ENCODE assay signal across 10 cellular contexts in the genomic region with DNA sequence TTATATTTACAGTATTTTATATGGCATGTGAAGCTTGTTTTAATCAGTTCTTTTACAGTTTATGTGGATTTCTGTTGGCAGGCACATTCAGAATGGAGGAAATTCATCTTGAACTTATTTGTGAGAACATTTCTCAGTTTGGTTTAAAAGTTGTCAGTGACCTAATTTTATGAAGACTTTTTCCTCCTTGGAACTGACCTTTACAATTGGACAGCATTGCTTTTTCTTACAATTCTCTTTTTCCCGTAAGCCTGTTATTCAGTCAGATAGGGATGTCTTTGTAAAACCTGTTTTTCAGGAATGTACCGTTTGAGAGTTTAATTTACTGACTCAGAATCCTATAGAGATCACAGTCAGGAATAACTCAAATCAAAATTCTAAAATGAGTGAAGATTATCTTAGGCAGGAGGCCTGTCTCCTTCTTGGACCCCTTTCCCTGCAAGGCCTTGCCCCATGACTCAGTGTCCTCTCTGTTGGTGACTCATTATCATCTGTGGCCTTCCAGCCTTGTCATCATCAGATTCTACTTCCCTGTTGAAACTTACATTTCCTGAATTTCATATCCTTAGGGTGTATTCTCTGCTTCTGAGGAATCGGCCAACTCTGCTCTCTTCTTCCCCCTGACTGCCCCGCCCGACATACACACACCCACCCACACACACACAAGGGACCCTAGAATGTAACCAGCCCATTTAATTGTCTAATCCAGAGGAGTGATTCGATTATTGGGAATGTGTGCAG.
A peak's percentile ranks its signal among the peaks of the same experiment; 100 is the strongest.
DNase-seq lines count a peak whose midpoint lies in the region; ATAC-seq, FAIRE-seq and TF ChIP-seq lines count a peak whose summit lies in the region.
"Had no signal": no experiment of that assay in that cellular context is flagged by ENCODE, and none has a peak within 500 bp of the region (broad histone marks: within the 10 kb centered on the region; RNA-seq: fewer than 3 reads in every experiment).

No MANE protein-coding gene starts in this region.

- H3K36me3 Mint-ChIP-seq in naive thymus-derived CD4-positive, alpha-beta T cell: peaks cover 0 to 11% (median 1%) of the 10 kb centered on the region in 5 donors
- H3K36me3 Mint-ChIP-seq: brain had no signal

- no peak overlapping the region for H3K4me3 ChIP-seq in AG04449 (ENCODE audit: low read depth, low read length)
- H3K4me3 ChIP-seq in naive thymus-derived CD4-positive, alpha-beta T cell (ENCODE audit: low read length): no peak overlapping the region

- no peaks in the 10 kb centered on the region for H3K27me3 Mint-ChIP-seq in naive thymus-derived CD4-positive, alpha-beta T cell
- H3K27me3 Mint-ChIP-seq: brain had no signal

- FAIRE-seq in frontal cortex (lab: Jason Lieb, UNC): no peak

- DNase-seq in AG04449 (ENCODE audit: low read depth, low spot score) (peak; percentile 45), MV-4-11 (lab: John Stamatoyannopoulos, UW) (peak; percentile 92), epidermal melanocyte (ENCODE audit: insufficient read length, low spot score) (peak; percentile 53), DMS79 (lab: John Stamatoyannopoulos, UW) (no peak), frontal cortex (ENCODE audit: low spot score in 2 of 2) (no peak)
- no peak for DNase-seq in naive thymus-derived CD4-positive, alpha-beta T cell
- DNase-seq in activated CD8-positive, alpha-beta memory T cell treated with anti-CD3 and anti-CD28 coated beads, Interleukin-2, amount 50 U/mL, for 4 hours: no peak
- DNase-seq: DND-41 had no signal

- CTCF ChIA-PET in AG04449 (lab: Yijun Ruan, JAX): interaction anchor here (0.9 to 2.2 kb wide), 4 partner anchors 14 to 124 kb away, joined by 3 to 10 read pairs (median 4); no protein-coding TSS in a partner anchor
- CTCF ChIA-PET in naive thymus-derived CD4-positive, alpha-beta T cell (lab: Charles Lee): no interaction called here

- no peak overlapping the region for H3K27ac ChIP-seq in naive thymus-derived CD4-positive, alpha-beta T cell (ENCODE audit: low read depth, low read length)

- no peaks in the 10 kb centered on the region for H3K27me3 ChIP-seq in naive thymus-derived CD4-positive, alpha-beta T cell (ENCODE audit: control insufficient read depth in 2 of 2, insufficient read depth in 2 of 2, low read length in 2 of 2)

- H3K36me3 ChIP-seq in naive thymus-derived CD4-positive, alpha-beta T cell (ENCODE audit: control insufficient read depth in 2 of 3, insufficient read depth in 3 of 3, low read length in 3 of 3): no peaks in the 10 kb centered on the region

- no peaks in the 10 kb centered on the region for H3K9me3 ChIP-seq in naive thymus-derived CD4-positive, alpha-beta T cell (ENCODE audit: control insufficient read depth in 2 of 3, low read length in 3 of 3)

- no peaks in the 10 kb centered on the region for H3K4me1 ChIP-seq in naive thymus-derived CD4-positive, alpha-beta T cell (ENCODE audit: control insufficient read depth in 2 of 2, insufficient read depth in 2 of 2, low read length in 2 of 2)

- H3K4me1 Mint-ChIP-seq in naive thymus-derived CD4-positive, alpha-beta T cell: peaks cover 0 to 4% (median 0%) of the 10 kb centered on the region in 7 donors

- H3K9me3 Mint-ChIP-seq in naive thymus-derived CD4-positive, alpha-beta T cell: no peaks in the 10 kb centered on the region
- H3K9me3 Mint-ChIP-seq: brain had no signal

- peak; percentile 82 for ATAC-seq in naive thymus-derived CD4-positive, alpha-beta T cell
- ATAC-seq in HG03565 (IDR thresholded peaks at IDR 0.05; ENCODE audit: unreplicated experiment): no peak

- TF ChIP-seq CTCF in AG04449 (IDR thresholded peaks at IDR 0.05; ENCODE audit: insufficient read depth, low read length, missing control alignments): no peak

- no peak overlapping the region for H3K27ac Mint-ChIP-seq in naive thymus-derived CD4-positive, alpha-beta T cell

- intact Hi-C loops in naive thymus-derived CD4-positive, alpha-beta T cell (cut with micrococcal nuclease): no loop called here

- POLR2A ChIA-PET in AG04449 (lab: Yijun Ruan, JAX): interaction anchor here (1.0 kb wide), 1 partner anchor 100 kb away, joined by 4 read pairs; a partner anchor contains a TSS
- POLR2A ChIA-PET in naive thymus-derived CD4-positive, alpha-beta T cell (lab: Charles Lee): no interaction called here

- no peak overlapping the region for H3K4me3 Mint-ChIP-seq in naive thymus-derived CD4-positive, alpha-beta T cell

Comparison
In these comparisons a context has a peak if more than half of its experiments do, and no peak if none do; other contexts are left out.
1. DNase-seq: peak in AG04449 (single experiment), MV-4-11 (single experiment) and epidermal melanocyte (single experiment); none in naive thymus-derived CD4-positive, alpha-beta T cell (0 of 9), DMS79 (single experiment), frontal cortex (0 of 2) and activated CD8-positive, alpha-beta memory T cell treated with anti-CD3 and anti-CD28 coated beads, Interleukin-2, amount 50 U/mL, for 4 hours (single experiment).